In genomic region chr19:38371081-38371480, GRCh38 we compare ENCODE assay signal across 31 cellular contexts. TPM values are rescaled to one million over a fixed set of nuclear protein-coding genes. Genes with fewer than 3 reads are reported as not detected.
"Had no signal": no experiment of that assay in that cellular context is flagged by ENCODE, and none has a peak within 500 bp of the region (broad histone marks: within the 10 kb centered on the region; RNA-seq: fewer than 3 reads in every experiment).

No MANE protein-coding gene starts in this region.

- H3K27me3 Mint-ChIP-seq: activated CD4-positive, alpha-beta T cell treated with anti-CD3 and anti-CD28 coated beads, Interleukin-2, amount 10 ng/mL, durations not matched to agents 7 days and 5 days had no signal

- H3K36me3 ChIP-seq: adrenal gland had no signal

- H3K27ac Mint-ChIP-seq: activated CD4-positive, alpha-beta memory T cell treated with anti-CD3 and anti-CD28 coated beads, Interleukin-2, amount 10 ng/mL, durations not matched to agents 7 days and 5 days; activated CD4-positive, alpha-beta T cell treated with anti-CD3 and anti-CD28 coated beads, Interleukin-2, amount 10 ng/mL, durations not matched to agents 7 days and 5 days; activated naive CD4-positive, alpha-beta T cell treated with anti-CD3 and anti-CD28 coated beads for 36 hours; activated naive CD4-positive, alpha-beta T cell treated with anti-CD3 and anti-CD28 coated beads, Interleukin-2, amount 50 U/mL, for 24 hours; activated naive CD8-positive, alpha-beta T cell treated with anti-CD3 and anti-CD28 coated beads for 36 hours; activated naive CD8-positive, alpha-beta T cell treated with anti-CD3 and anti-CD28 coated beads, Interleukin-2, amount 50 U/mL, for 24 hours; activated T-helper 1 cell treated with anti-CD3 and anti-CD28 coated beads, Interleukin-12 subunit alpha, Interleukin-12 subunit beta, Interleukin-2, Interleukin-4 antibody, amounts not matched to agents 30 ng/mL and 10 ng/mL and 1 ng/mL, durations not matched to agents 14 hours and 24 hours and 36 hours; activated T-helper 2 cell treated with anti-CD3 and anti-CD28 coated beads, Interferon-gamma antibody, Interleukin-2, Interleukin-4, amounts not matched to agents 10 μg/mL and 5 μg/mL and 100 μg/mL, durations not matched to agents 14 hours and 24 hours and 36 hours; effector memory CD8-positive, alpha-beta T cell; WTC11 had no signal

- H3K9me3 ChIP-seq: adrenal gland, body of pancreas, esophagus muscularis mucosa, gastroesophageal sphincter had no signal

- FAIRE-seq: colon had no signal

- H3K27ac ChIP-seq: adrenal gland, body of pancreas, esophagus muscularis mucosa, gastroesophageal sphincter, VCaP had no signal

- H3K27me3 ChIP-seq: adrenal gland, body of pancreas had no signal

- H3K4me3 Mint-ChIP-seq: activated CD4-positive, alpha-beta memory T cell treated with anti-CD3 and anti-CD28 coated beads, Interleukin-2, amount 10 ng/mL, durations not matched to agents 7 days and 5 days; activated CD4-positive, alpha-beta T cell treated with anti-CD3 and anti-CD28 coated beads, Interleukin-2, amount 10 ng/mL, durations not matched to agents 7 days and 5 days; activated naive CD4-positive, alpha-beta T cell treated with anti-CD3 and anti-CD28 coated beads for 36 hours; activated naive CD4-positive, alpha-beta T cell treated with anti-CD3 and anti-CD28 coated beads, Interleukin-2, amount 50 U/mL, for 24 hours; activated naive CD8-positive, alpha-beta T cell treated with anti-CD3 and anti-CD28 coated beads for 36 hours; activated naive CD8-positive, alpha-beta T cell treated with anti-CD3 and anti-CD28 coated beads, Interleukin-2, amount 50 U/mL, for 24 hours; activated T-helper 1 cell treated with anti-CD3 and anti-CD28 coated beads, Interleukin-12 subunit alpha, Interleukin-12 subunit beta, Interleukin-2, Interleukin-4 antibody, amounts not matched to agents 30 ng/mL and 10 ng/mL and 1 ng/mL, durations not matched to agents 14 hours and 24 hours and 36 hours; effector memory CD8-positive, alpha-beta T cell; WTC11 had no signal

- H3K36me3 Mint-ChIP-seq: WTC11 had no signal

- H3K9me3 Mint-ChIP-seq: activated CD4-positive, alpha-beta memory T cell treated with anti-CD3 and anti-CD28 coated beads, Interleukin-2, amount 10 ng/mL, durations not matched to agents 7 days and 5 days; activated CD4-positive, alpha-beta T cell treated with anti-CD3 and anti-CD28 coated beads, Interleukin-2, amount 10 ng/mL, durations not matched to agents 7 days and 5 days; activated naive CD4-positive, alpha-beta T cell treated with anti-CD3 and anti-CD28 coated beads for 36 hours; activated naive CD4-positive, alpha-beta T cell treated with anti-CD3 and anti-CD28 coated beads, Interleukin-2, amount 50 U/mL, for 24 hours; activated naive CD8-positive, alpha-beta T cell treated with anti-CD3 and anti-CD28 coated beads for 36 hours; activated naive CD8-positive, alpha-beta T cell treated with anti-CD3 and anti-CD28 coated beads, Interleukin-2, amount 50 U/mL, for 24 hours; activated T-helper 1 cell treated with anti-CD3 and anti-CD28 coated beads, Interleukin-12 subunit alpha, Interleukin-12 subunit beta, Interleukin-2, Interleukin-4 antibody, amounts not matched to agents 30 ng/mL and 10 ng/mL and 1 ng/mL, durations not matched to agents 14 hours and 24 hours and 36 hours; activated T-helper 2 cell treated with anti-CD3 and anti-CD28 coated beads, Interferon-gamma antibody, Interleukin-2, Interleukin-4, amounts not matched to agents 10 μg/mL and 5 μg/mL and 100 μg/mL, durations not matched to agents 14 hours and 24 hours and 36 hours; effector memory CD8-positive, alpha-beta T cell; WTC11 had no signal

- H3K4me3 ChIP-seq: adrenal gland, body of pancreas, esophagus muscularis mucosa, gastroesophageal sphincter had no signal

- ATAC-seq: activated naive CD8-positive, alpha-beta T cell treated with anti-CD3 and anti-CD28 coated beads, Interleukin-2, amount 50 U/mL, for 24 hours; body of pancreas; effector memory CD8-positive, alpha-beta T cell; gastroesophageal sphincter; WTC11 had no signal

- DNase-seq: activated CD4-positive, alpha-beta memory T cell treated with anti-CD3 and anti-CD28 coated beads, Interleukin-2, amount 10 ng/mL, durations not matched to agents 7 days and 5 days; activated CD4-positive, alpha-beta T cell treated with anti-CD3 and anti-CD28 coated beads for 1 hour; activated CD4-positive, alpha-beta T cell treated with anti-CD3 and anti-CD28 coated beads for 4 hours; activated CD4-positive, alpha-beta T cell treated with anti-CD3 and anti-CD28 coated beads, Interleukin-2, amount 10 ng/mL, durations not matched to agents 7 days and 5 days; activated CD4-positive, alpha-beta T cell treated with anti-CD3 and anti-CD28 coated beads, Interleukin-2, amount 50 U/mL, for 4 hours; activated effector memory CD4-positive, alpha-beta T cell treated with anti-CD3 and anti-CD28 coated beads, Interleukin-2, amount 50 U/mL, for 16 hours; activated naive CD4-positive, alpha-beta T cell treated with anti-CD3 and anti-CD28 coated beads for 36 hours; activated naive CD8-positive, alpha-beta T cell treated with anti-CD3 and anti-CD28 coated beads for 36 hours; activated naive CD8-positive, alpha-beta T cell treated with anti-CD3 and anti-CD28 coated beads, Interleukin-2, amount 50 U/mL, for 24 hours; activated T-cell treated with anti-CD3 and anti-CD28 coated beads, Interleukin-2, amount 50 U/mL, for 1 hour; activated T-cell treated with anti-CD3 and anti-CD28 coated beads, Interleukin-2, amount 50 U/mL, for 48 hours; adrenal gland; amygdala; aorta; body of pancreas; caudate nucleus; cortex of kidney; dermis blood vessel endothelial cell; effector CD4-positive, alpha-beta T cell; effector memory CD8-positive, alpha-beta T cell; erythroblast; foreskin melanocyte; T-helper 2 cell had no signal

RNA-seq across cellular contexts. Expression of gene GGN, which starts 16.8 kb away (rescaled TPM):
- total RNA-seq: activated CD4-positive, alpha-beta T cell treated with anti-CD3 and anti-CD28 coated beads, Interleukin-2, amount 10 ng/mL, durations not matched to agents 7 days and 5 days had no signal
